Comparison of ENCODE assay signal across 20 cellular contexts in genomic region chr3:197593046-197593380, GRCh38. TPM values are rescaled to one million over a fixed set of nuclear protein-coding genes. Genes with fewer than 3 reads are reported as not detected.
DNase-seq lines count a peak whose midpoint lies in the region; ATAC-seq and TF ChIP-seq lines count a peak whose summit lies in the region.
"Had no signal": no experiment of that assay in that cellular context is flagged by ENCODE, and none has a peak within 500 bp of the region (broad histone marks: within the 10 kb centered on the region; RNA-seq: fewer than 3 reads in every experiment).

No MANE protein-coding gene starts in this region.

- no peak overlapping the region for H3K4me3 Mint-ChIP-seq in activated naive CD4-positive, alpha-beta T cell treated with anti-CD3 and anti-CD28 coated beads for 36 hours
- H3K4me3 Mint-ChIP-seq in stimulated activated naive CD8-positive, alpha-beta T cell treated with anti-CD3 and anti-CD28 coated beads, Interleukin-15, amount 100 ng/mL, for 72 hours = peak overlapping the region; percentile 44 to 85
- H3K4me3 Mint-ChIP-seq: activated B cell treated with CpG ODN at 0.5 μM for 24 hours; CD4-positive, alpha-beta T cell had no signal

- peak overlapping the region; percentile 52 for H3K27ac Mint-ChIP-seq in activated naive CD4-positive, alpha-beta T cell treated with anti-CD3 and anti-CD28 coated beads for 36 hours
- H3K27ac Mint-ChIP-seq in activated naive CD4-positive, alpha-beta T cell treated with anti-CD3 and anti-CD28 coated beads, Interleukin-2, amount 50 U/mL, for 72 hours = peak overlapping the region; percentile 93 to 99
- H3K27ac Mint-ChIP-seq in stimulated activated naive CD8-positive, alpha-beta T cell treated with anti-CD3 and anti-CD28 coated beads, Interleukin-15, amount 100 ng/mL, for 72 hours = peak overlapping the region; percentile 89 to 98
- H3K27ac Mint-ChIP-seq: activated B cell treated with CpG ODN at 0.5 μM for 24 hours; CD4-positive, alpha-beta T cell had no signal

- H3K27me3 Mint-ChIP-seq in activated naive CD4-positive, alpha-beta T cell treated with anti-CD3 and anti-CD28 coated beads for 36 hours (ENCODE audit: low read depth) = no peaks in the 10 kb centered on the region
- no peaks in the 10 kb centered on the region for H3K27me3 Mint-ChIP-seq in stimulated activated naive CD8-positive, alpha-beta T cell treated with anti-CD3 and anti-CD28 coated beads, Interleukin-15, amount 100 ng/mL, for 72 hours
- H3K27me3 Mint-ChIP-seq: activated B cell treated with CpG ODN at 0.5 μM for 24 hours; CD4-positive, alpha-beta T cell had no signal

- no peak for TF ChIP-seq POLR2A in sigmoid colon (IDR thresholded peaks at IDR 0.05)

- H3K9me3 ChIP-seq in KOPT-K1 (ENCODE audit: insufficient read depth, low read length, poor library complexity, severe bottlenecking) (no peaks in the 10 kb centered on the region), sigmoid colon (no peaks in the 10 kb centered on the region)
- H3K9me3 ChIP-seq: SJCRH30 had no signal

- TF ChIP-seq CTCF in sigmoid colon (IDR thresholded peaks at IDR 0.05) (no peak), GM10248 (IDR thresholded peaks at IDR 0.05; ENCODE audit: control extremely low read depth, extremely low read depth, low read depth, missing control alignments) (no peak)

- TF ChIP-seq EP300 in sigmoid colon (IDR thresholded peaks at IDR 0.05) = no peak

- H3K27me3 ChIP-seq in sigmoid colon = no peaks in the 10 kb centered on the region
- H3K27me3 ChIP-seq: SJCRH30 had no signal

- no peaks in the 10 kb centered on the region for H3K4me1 ChIP-seq in sigmoid colon

- H3K4me1 Mint-ChIP-seq in activated naive CD4-positive, alpha-beta T cell treated with anti-CD3 and anti-CD28 coated beads for 36 hours (ENCODE audit: low read depth) = peaks cover 18% of the 10 kb centered on the region
- peaks cover 47% of the 10 kb centered on the region for H3K4me1 Mint-ChIP-seq in stimulated activated naive CD8-positive, alpha-beta T cell treated with anti-CD3 and anti-CD28 coated beads, Interleukin-15, amount 100 ng/mL, for 72 hours
- H3K4me1 Mint-ChIP-seq: activated B cell treated with CpG ODN at 0.5 μM for 24 hours had no signal

- intact Hi-C loops in activated naive CD4-positive, alpha-beta T cell treated with anti-CD3 and anti-CD28 coated beads for 36 hours (cut with micrococcal nuclease) = loop anchor here (10.0 kb wide), 1 partner anchor 212 kb away; no protein-coding TSS in a partner anchor
- intact Hi-C loops in sigmoid colon (cut with DNase I) = no loop called here

- CTCF ChIA-PET in activated naive CD4-positive, alpha-beta T cell treated with anti-CD3 and anti-CD28 coated beads for 36 hours (lab: Charles Lee) = interaction anchor here (0.6 kb wide), 1 partner anchor 78 kb away, joined by 3 read pairs; no protein-coding TSS in a partner anchor
- CTCF ChIA-PET in GM10248 (lab: Yijun Ruan, JAX) = interaction anchor here (1.1 kb wide), 1 partner anchor 83 kb away, joined by 3 read pairs; no protein-coding TSS in a partner anchor

- DNase-seq in activated naive CD4-positive, alpha-beta T cell treated with anti-CD3 and anti-CD28 coated beads for 36 hours = no peak
- DNase-seq in activated naive CD4-positive, alpha-beta T cell (lab: John Stamatoyannopoulos, UW) = no peak
- no peak for DNase-seq in activated naive CD4-positive, alpha-beta T cell treated with anti-CD3 and anti-CD28 coated beads, Interleukin-2, amount 50 U/mL, for 72 hours (ENCODE audit: low spot score in 2 of 2)
- DNase-seq in stimulated activated naive CD8-positive, alpha-beta T cell treated with anti-CD3 and anti-CD28 coated beads, Interleukin-15, amount 100 ng/mL, for 72 hours = no peak
- DNase-seq in sigmoid colon (no peak), GM10248 (ENCODE audit: extremely low spot score) (no peak)
- DNase-seq: activated B cell treated with CpG ODN at 0.5 μM for 24 hours; CD4-positive, alpha-beta T cell; effector CD8-positive, alpha-beta T cell; hippocampal formation; left ventricle myocardium superior; NCI-H1092 treated with DMSO at 0.1 percent for 48 hours; NCI-H2029 treated with DMSO at 0.1 percent for 48 hours; retina; SJCRH30; stimulated activated CD4-positive, alpha-beta T cell treated with anti-CD3 and anti-CD28 coated beads, Interleukin-12 subunit alpha, Interleukin-12 subunit beta, amount 100 ng/mL, for 4 hours; T-helper 9 cell had no signal

- H3K27ac ChIP-seq in KOPT-K1 (ENCODE audit: low read depth, low read length, poor library complexity, severe bottlenecking) = peak overlapping the region; percentile 10
- no peak overlapping the region for H3K27ac ChIP-seq in sigmoid colon
- H3K27ac ChIP-seq: SJCRH30 had no signal

- H3K9me3 Mint-ChIP-seq in activated naive CD4-positive, alpha-beta T cell treated with anti-CD3 and anti-CD28 coated beads for 36 hours = no peaks in the 10 kb centered on the region
- peaks cover 4 to 7% of the 10 kb centered on the region in 2 donors for H3K9me3 Mint-ChIP-seq in activated naive CD4-positive, alpha-beta T cell treated with anti-CD3 and anti-CD28 coated beads, Interleukin-2, amount 50 U/mL, for 72 hours
- H3K9me3 Mint-ChIP-seq in stimulated activated naive CD8-positive, alpha-beta T cell treated with anti-CD3 and anti-CD28 coated beads, Interleukin-15, amount 100 ng/mL, for 72 hours = peaks cover 0 to 4% of the 10 kb centered on the region in 2 donors
- H3K9me3 Mint-ChIP-seq: activated B cell treated with CpG ODN at 0.5 μM for 24 hours; CD4-positive, alpha-beta T cell had no signal

- POLR2A ChIA-PET in GM10248 (lab: Yijun Ruan, JAX) = no interaction called here

- no peak overlapping the region for H3K4me3 ChIP-seq in sigmoid colon
- H3K4me3 ChIP-seq: SJCRH30 had no signal

- H3K36me3 ChIP-seq in KOPT-K1 (ENCODE audit: insufficient read depth, low read length) (no peaks in the 10 kb centered on the region), sigmoid colon (no peaks in the 10 kb centered on the region)
- H3K36me3 ChIP-seq: SJCRH30 had no signal

- 84 to 93% methylated on average over 9 of the region's 9 CpGs for WGBS in sigmoid colon, 2 donors

- no peaks in the 10 kb centered on the region for H3K36me3 Mint-ChIP-seq in activated naive CD4-positive, alpha-beta T cell treated with anti-CD3 and anti-CD28 coated beads for 36 hours (ENCODE audit: low read depth)
- H3K36me3 Mint-ChIP-seq in activated naive CD4-positive, alpha-beta T cell treated with anti-CD3 and anti-CD28 coated beads, Interleukin-2, amount 50 U/mL, for 72 hours = peaks cover 15 to 18% of the 10 kb centered on the region in 2 donors

- ATAC-seq in activated naive CD4-positive, alpha-beta T cell treated with anti-CD3 and anti-CD28 coated beads, Interleukin-2, amount 50 U/mL, for 72 hours = peak in 1 of 2 donors; percentile 5
- ATAC-seq in stimulated activated naive CD8-positive, alpha-beta T cell treated with anti-CD3 and anti-CD28 coated beads, Interleukin-15, amount 100 ng/mL, for 72 hours = peak; percentile 47
- no peak for ATAC-seq in HG02938 (IDR thresholded peaks at IDR 0.05; ENCODE audit: unreplicated experiment)
- ATAC-seq: esophagus mucosa, left ventricle myocardium superior had no signal

RNA-seq across cellular contexts. Expression of gene BDH1, which starts 37.2 kb away (rescaled TPM):
- total RNA-seq in activated naive CD4-positive, alpha-beta T cell treated with anti-CD3 and anti-CD28 coated beads for 36 hours = 10 to 100 TPM; 70.7 to 71.2 TPM
- total RNA-seq in activated naive CD4-positive, alpha-beta T cell treated with anti-CD3 and anti-CD28 coated beads, Interleukin-2, amount 50 U/mL, for 72 hours = 100 to 1,000 TPM in 1 of 2 donors, 10 to 100 TPM in 1; 57.3 to 131 TPM
- 10 to 100 TPM in 1 of 4 donors, 1 to 10 TPM in 3; 2.3 to 16.8 (median 5.4) TPM for total RNA-seq in sigmoid colon
- polyA plus RNA-seq in sigmoid colon = 100 to 1,000 TPM in 2 of 3 donors, 10 to 100 TPM in 1; 81.1 to 138 (median 102) TPM
